ENCODE assay signal across 8 cellular contexts in genomic region chr17:49180303-49180702, GRCh38. TPM values are rescaled to one million over a fixed set of nuclear protein-coding genes. Genes with fewer than 3 reads are reported as not detected.
DNase-seq lines count a peak whose midpoint lies in the region; ATAC-seq, FAIRE-seq and TF ChIP-seq lines count a peak whose summit lies in the region.

No MANE protein-coding gene starts in this region.

- H2AFZ ChIP-seq in endothelial cell of umbilical vein (ENCODE audit: low read depth, low read length), result no peak overlapping the region

- H3K4me2 ChIP-seq in endothelial cell of umbilical vein (ENCODE audit: insufficient read depth, low read length), result no peak overlapping the region

- ATAC-seq in activated CD4-positive, CD25-positive, alpha-beta regulatory T cell treated with anti-CD3 and anti-CD28 coated beads, Interleukin-2, amount 50 U/mL, for 24 hours, result no peak
- no peak for ATAC-seq in GM18498 (IDR thresholded peaks at IDR 0.05; ENCODE audit: unreplicated experiment)

- H3K9me3 ChIP-seq in endothelial cell of umbilical vein (replicated peaks; ENCODE audit: control insufficient read depth, insufficient read depth, low read length), result no peaks in the 10 kb centered on the region

- H3K9ac ChIP-seq in endothelial cell of umbilical vein (replicated peaks; ENCODE audit: extremely low read depth, insufficient read depth, low read length), result no peak overlapping the region

- CTCF ChIA-PET in endothelial cell of umbilical vein (lab: Charles Lee), result interaction anchor here (0.6 to 4.3 kb wide), 26 partner anchors 9 to 148 kb away, joined by 3 to 103 read pairs (median 5); partner anchors contain the start of gene PHOSPHO1

- intact Hi-C loops in endothelial cell of umbilical vein (cut with micrococcal nuclease), result loop anchor here (1.0 kb wide), 2 partner anchors 47 to 110 kb away; no protein-coding TSS in a partner anchor

- FAIRE-seq in endothelial cell of umbilical vein (lab: Jason Lieb, UNC), result peak; percentile 95

- H3K36me3 ChIP-seq in endothelial cell of umbilical vein (ENCODE audit: control insufficient read depth in 2 of 2, extremely low read depth in 1 of 2, insufficient read depth in 2 of 2, low read length in 2 of 2), result no peaks in the 10 kb centered on the region

- no TSS peak for BruUV-seq in endothelial cell of umbilical vein (replicated peaks; lab: Mats Ljungman, UMichigan)

- H3K27me3 ChIP-seq in endothelial cell of umbilical vein (ENCODE audit: control insufficient read depth in 2 of 2, insufficient read depth in 2 of 2, low read length in 2 of 2), result no peaks in the 10 kb centered on the region

- POLR2A ChIA-PET in endothelial cell of umbilical vein (lab: Charles Lee), result interaction anchor here (0.7 kb wide), 1 partner anchor 15 kb away, joined by 8 read pairs; no protein-coding TSS in a partner anchor

- dilution Hi-C loops in endothelial cell of umbilical vein (cut with MboI; ENCODE audit: extremely low pct_ligation_motif_present, low sequenced_read_pairs), result no loop called here

- TF ChIP-seq POLR2A in endothelial cell of umbilical vein (IDR thresholded peaks at IDR 0.05; ENCODE audit: low read depth, low read length), result no peak

- H3K4me1 ChIP-seq in endothelial cell of umbilical vein (ENCODE audit: control insufficient read depth, extremely low read depth, insufficient read depth, low read length), result no peaks in the 10 kb centered on the region

- DNase-seq in activated CD4-positive, CD25-positive, alpha-beta regulatory T cell (lab: John Stamatoyannopoulos, UW), result peak; percentile 18 to 44 (median 30)
- DNase-seq in NCI-H748 treated with DMSO at 0.1 percent for 48 hours (lab: John Stamatoyannopoulos, UW), result peak; percentile 21
- DNase-seq in activated CD8-positive, alpha-beta memory T cell treated with anti-CD3 and anti-CD28 coated beads for 48 hours (ENCODE audit: low read depth in 2 of 3, low spot score in 2 of 3), result peak in 2 of 3 experiments; percentile 32 to 60
- DNase-seq in endothelial cell of umbilical vein (ENCODE audit: low read depth, low spot score), result peak; percentile 63
- DNase-seq in myocyte (ENCODE audit: low read depth), result peak; percentile 51
- peak; percentile 18 to 44 for DNase-seq in stimulated activated CD8-positive, alpha-beta memory T cell treated with anti-CD3 and anti-CD28 coated beads, Interleukin-7, amount 100 ng/mL, for 48 hours (ENCODE audit: extremely low read depth in 1 of 2, low read depth in 1 of 2)

- H4K20me1 ChIP-seq in endothelial cell of umbilical vein (replicated peaks; ENCODE audit: control insufficient read depth, extremely low read depth, insufficient read depth, low read length), result no peaks in the 10 kb centered on the region

- H3K9me1 ChIP-seq in endothelial cell of umbilical vein (replicated peaks; ENCODE audit: control insufficient read depth, extremely low read depth, insufficient read depth, low read length), result no peaks in the 10 kb centered on the region

- H3K4me3 ChIP-seq in endothelial cell of umbilical vein (replicated peaks in 1 of 3; ENCODE audit: insufficient read depth in 1 of 3, low read depth in 1 of 3, low read length in 3 of 3), result no peak overlapping the region

- peak; percentile 90 to 96 for TF ChIP-seq CTCF in endothelial cell of umbilical vein (IDR thresholded peaks at IDR 0.05; ENCODE audit: extremely low read depth in 1 of 2, insufficient read depth in 1 of 2, low read depth in 1 of 2, low read length in 2 of 2)

- no peaks in the 10 kb centered on the region for H3K79me2 ChIP-seq in endothelial cell of umbilical vein (ENCODE audit: control insufficient read depth, insufficient read depth, low read length)

- H3K27ac ChIP-seq in endothelial cell of umbilical vein (ENCODE audit: insufficient read depth, low read depth, low read length), result no peak overlapping the region

TF ChIP-seq in endothelial cell of umbilical vein, 7 proteins besides CTCF, POLR2A, EP300 and RAD21:
- TF ChIP-seq GATA2 (IDR thresholded peaks at IDR 0.05; ENCODE audit: insufficient read depth, insufficient read length, low read depth, low read length), result no peak
- TF ChIP-seq POLR2AphosphoS5 (IDR thresholded peaks at IDR 0.05; ENCODE audit: insufficient read depth, low read depth, low read length), result no peak
- no peak for TF ChIP-seq MAX (IDR thresholded peaks at IDR 0.05; ENCODE audit: insufficient read depth, insufficient read length)
- TF ChIP-seq MYC (IDR thresholded peaks at IDR 0.05; ENCODE audit: low read depth, low read length), result no peak
- no peak for TF ChIP-seq EZH2 (IDR thresholded peaks at IDR 0.05; ENCODE audit: borderline replicate concordance, low read depth, low read length, severe bottlenecking)
- no peak for TF ChIP-seq FOS (IDR thresholded peaks at IDR 0.05; ENCODE audit: borderline replicate concordance, insufficient read depth, low read length)
- no peak for TF ChIP-seq JUN (IDR thresholded peaks at IDR 0.05; ENCODE audit: borderline replicate concordance, insufficient read depth, insufficient read length, low read depth)

RNA-seq across cellular contexts. Expression of gene GNGT2, which starts 30.1 kb away (rescaled TPM):
- total RNA-seq in endothelial cell of umbilical vein (3.7 and 3.8 TPM in 2 replicates), myocyte (not detected in 2 replicates)
- polyA plus RNA-seq in endothelial cell of umbilical vein, result 2.1 and 2.8 TPM in 2 replicates
- polyA plus RNA-seq in endothelial cell of umbilical vein (2011; cell fraction: cytosol; rRNA removed), result 5.1 and 5.6 TPM in 2 replicates
- polyA plus RNA-seq in endothelial cell of umbilical vein (2011; cell fraction: nucleus; rRNA removed), result 2.5 and 3.4 TPM in 2 replicates
- polyA plus RNA-seq in endothelial cell of umbilical vein (2012), result 5.7 and 9.7 TPM in 2 replicates
- polyA minus RNA-seq in endothelial cell of umbilical vein, result 2.3 and 3.9 TPM in 2 replicates
- not detected for polyA minus RNA-seq in endothelial cell of umbilical vein (2011; cell fraction: cytosol; rRNA and poly(A)+ RNA removed)
- 1.5 TPM in 1 of 2 replicates, not detected in the other for polyA minus RNA-seq in endothelial cell of umbilical vein (2011; cell fraction: nucleus; rRNA and poly(A)+ RNA removed)
- not detected for polyA plus RNA-seq in myocyte (2012)

RNA-seq across cellular contexts. Expression of gene ABI3, which starts 30.2 kb away (rescaled TPM):
- 35.2 and 35.7 TPM in 2 replicates for total RNA-seq in endothelial cell of umbilical vein
- polyA plus RNA-seq in endothelial cell of umbilical vein, result 35.0 and 35.5 TPM in 2 replicates
- polyA plus RNA-seq in endothelial cell of umbilical vein (2011; cell fraction: cytosol; rRNA removed), result 29.6 and 31.8 TPM in 2 replicates
- polyA plus RNA-seq in endothelial cell of umbilical vein (2011; cell fraction: nucleus; rRNA removed), result 19.4 and 20.7 TPM in 2 replicates
- 30.9 and 37.1 TPM in 2 replicates for polyA plus RNA-seq in endothelial cell of umbilical vein (2012)
- polyA minus RNA-seq in endothelial cell of umbilical vein, result 17.2 and 21.9 TPM in 2 replicates
- not detected for polyA minus RNA-seq in endothelial cell of umbilical vein (2011; cell fraction: cytosol; rRNA and poly(A)+ RNA removed)
- polyA minus RNA-seq in endothelial cell of umbilical vein (2011; cell fraction: nucleus; rRNA and poly(A)+ RNA removed), result 14.9 and 22.8 TPM in 2 replicates
- total RNA-seq in myocyte, result not detected in 2 replicates
- polyA plus RNA-seq in myocyte (2012), result 0.19 TPM

RNA-seq across cellular contexts. Expression of gene B4GALNT2, which starts 47.7 kb away (rescaled TPM):
- 0.11 and 0.14 TPM in 2 replicates for total RNA-seq in endothelial cell of umbilical vein
- not detected in 2 replicates for polyA plus RNA-seq in endothelial cell of umbilical vein
- polyA plus RNA-seq in endothelial cell of umbilical vein (2011; cell fraction: cytosol; rRNA removed), result not detected in 2 replicates
- polyA plus RNA-seq in endothelial cell of umbilical vein (2011; cell fraction: nucleus; rRNA removed), result not detected in 2 replicates
- polyA plus RNA-seq in endothelial cell of umbilical vein (2012), result 0.03 TPM in 1 of 2 replicates, not detected in the other
- polyA minus RNA-seq in endothelial cell of umbilical vein, result not detected in 2 replicates
- polyA minus RNA-seq in endothelial cell of umbilical vein (2011; cell fraction: cytosol; rRNA and poly(A)+ RNA removed), result not detected
- 0.10 and 0.24 TPM in 2 replicates for polyA minus RNA-seq in endothelial cell of umbilical vein (2011; cell fraction: nucleus; rRNA and poly(A)+ RNA removed)
- not detected in 2 replicates for total RNA-seq in myocyte
- not detected for polyA plus RNA-seq in myocyte (2012)

RNA-seq across cellular contexts. Expression of gene PHOSPHO1, which starts 50.3 kb away (rescaled TPM):
- total RNA-seq in endothelial cell of umbilical vein, result 0.18 TPM in 1 of 2 replicates, not detected in the other
- polyA plus RNA-seq in endothelial cell of umbilical vein, result 0.19 and 0.23 TPM in 2 replicates
- 0.10 and 0.13 TPM in 2 replicates for polyA plus RNA-seq in endothelial cell of umbilical vein (2011; cell fraction: cytosol; rRNA removed)
- 0.14 TPM in 1 of 2 replicates, not detected in the other for polyA plus RNA-seq in endothelial cell of umbilical vein (2011; cell fraction: nucleus; rRNA removed)
- polyA plus RNA-seq in endothelial cell of umbilical vein (2012), result 0.40 TPM in 2 replicates
- polyA minus RNA-seq in endothelial cell of umbilical vein, result not detected in 2 replicates
- not detected for polyA minus RNA-seq in endothelial cell of umbilical vein (2011; cell fraction: cytosol; rRNA and poly(A)+ RNA removed)
- 0.34 TPM in 1 of 2 replicates, not detected in the other for polyA minus RNA-seq in endothelial cell of umbilical vein (2011; cell fraction: nucleus; rRNA and poly(A)+ RNA removed)
- total RNA-seq in myocyte, result 12.0 and 22.4 TPM in 2 replicates
- 3.7 TPM for polyA plus RNA-seq in myocyte (2012)

Comparison
In these comparisons a context has a peak if more than half of its experiments do, and no peak if none do; other contexts are left out.
1. RNA of gene ABI3, which starts 30.2 kb away (total RNA-seq): 35.2 to 35.7 TPM in endothelial cell of umbilical vein; not detected in myocyte; every median in the first group is over 10 times any median in the second.
2. Peak in every context shown above with its lines, with median percentiles within 50 percentile points of each other: DNase-seq.